22 cellular contexts compared by ENCODE assay signal in genomic region chr18:40197711-40198110, GRCh38.
"Had no signal": no experiment of that assay in that cellular context is flagged by ENCODE, and none has a peak within 500 bp of the region (broad histone marks: within the 10 kb centered on the region; RNA-seq: fewer than 3 reads in every experiment).

No MANE protein-coding gene starts in this region.

- H3K27ac ChIP-seq: coronary artery, gastrocnemius medialis, left lung, parathyroid adenoma, stomach, thyroid gland, vagina had no signal

- H3K4me3 ChIP-seq: coronary artery, gastrocnemius medialis, left lung, stomach, thyroid gland, vagina had no signal

- H3K36me3 ChIP-seq: gastrocnemius medialis, left lung, stomach, thyroid gland, vagina had no signal

- DNase-seq: dermis blood vessel endothelial cell; effector memory CD4-positive, alpha-beta T cell; foreskin fibroblast; gastrocnemius medialis; head of caudate nucleus; left cardiac atrium; left lung; mesenchymal stem cell; naive thymus-derived CD8-positive, alpha-beta T cell; stimulated activated CD4-positive, alpha-beta T cell treated with anti-CD3 and anti-CD28 coated beads, Interleukin-2, amount 100 ng/mL, for 24 hours; stimulated activated CD4-positive, alpha-beta T cell treated with anti-CD3 and anti-CD28 coated beads, Interleukin-4, amount 100 ng/mL, for 24 hours; stimulated activated naive CD4-positive, alpha-beta T cell treated with Interleukin-2 at 50 U/mL for 16 hours; stomach; thyroid gland; trophoblast cell had no signal

- H3K4me1 ChIP-seq: gastrocnemius medialis, left lung, parathyroid adenoma, stomach, thyroid gland, vagina had no signal

- H3K9ac ChIP-seq: parathyroid adenoma had no signal

- H3K27ac Mint-ChIP-seq: naive thymus-derived CD8-positive, alpha-beta T cell; progenitor cell of endocrine pancreas; stimulated activated effector memory CD8-positive, alpha-beta T cell treated with anti-CD3 and anti-CD28 coated beads, Interleukin-12 subunit alpha, Interleukin-12 subunit beta, amount 100 ng/mL, for 72 hours had no signal

- H3K4me1 Mint-ChIP-seq: naive thymus-derived CD8-positive, alpha-beta T cell; stimulated activated effector memory CD8-positive, alpha-beta T cell treated with anti-CD3 and anti-CD28 coated beads, Interleukin-12 subunit alpha, Interleukin-12 subunit beta, amount 100 ng/mL, for 72 hours had no signal

- H3K36me3 Mint-ChIP-seq: naive thymus-derived CD8-positive, alpha-beta T cell; stimulated activated effector memory CD8-positive, alpha-beta T cell treated with anti-CD3 and anti-CD28 coated beads, Interleukin-12 subunit alpha, Interleukin-12 subunit beta, amount 100 ng/mL, for 72 hours had no signal

- H3K4me3 Mint-ChIP-seq: naive thymus-derived CD8-positive, alpha-beta T cell; neural crest cell; stimulated activated effector memory CD8-positive, alpha-beta T cell treated with anti-CD3 and anti-CD28 coated beads, Interleukin-12 subunit alpha, Interleukin-12 subunit beta, amount 100 ng/mL, for 72 hours had no signal

- H3K27me3 Mint-ChIP-seq: naive thymus-derived CD8-positive, alpha-beta T cell; progenitor cell of endocrine pancreas had no signal

- H2AFZ ChIP-seq: parathyroid adenoma had no signal

- ATAC-seq: gastrocnemius medialis; left cardiac atrium; left lung; naive thymus-derived CD8-positive, alpha-beta T cell; sciatic nerve; stimulated activated effector memory CD8-positive, alpha-beta T cell treated with anti-CD3 and anti-CD28 coated beads, Interleukin-12 subunit alpha, Interleukin-12 subunit beta, amount 100 ng/mL, for 72 hours had no signal

- H3K79me2 ChIP-seq: parathyroid adenoma had no signal

- H3K27me3 ChIP-seq: gastrocnemius medialis, left lung, stomach, thyroid gland, vagina had no signal

- H3K9me3 ChIP-seq: gastrocnemius medialis, thyroid gland, vagina had no signal
